In genomic region chr13:49908637-49909036, GRCh38 we compare ENCODE assay signal across 19 cellular contexts. TPM values are rescaled to one million over a fixed set of nuclear protein-coding genes. Genes with fewer than 3 reads are reported as not detected.
DNase-seq lines count a peak whose midpoint lies in the region; ATAC-seq and TF ChIP-seq lines count a peak whose summit lies in the region.
"Had no signal": no experiment of that assay in that cellular context is flagged by ENCODE, and none has a peak within 500 bp of the region (broad histone marks: within the 10 kb centered on the region; RNA-seq: fewer than 3 reads in every experiment).

No MANE protein-coding gene starts in this region.

- no peaks in the 10 kb centered on the region for H3F3A ChIP-seq in Loucy (ENCODE audit: low read depth)

- TF ChIP-seq CTCF in Loucy (conservative IDR thresholded peaks at IDR 0.05; ENCODE audit: low read length) (peak; percentile 60), brain microvascular endothelial cell (IDR thresholded peaks at IDR 0.05; ENCODE audit: low read depth, low read length, missing control alignments) (peak; percentile 5), progenitor cell of endocrine pancreas (IDR thresholded peaks at IDR 0.05; ENCODE audit: unreplicated experiment) (peak; percentile 16), foreskin fibroblast (IDR thresholded peaks at IDR 0.05; ENCODE audit: low read depth, low read length) (no peak)

- in situ Hi-C loops in brain microvascular endothelial cell (cut with HindIII; ENCODE audit: low pct_ligation_motif_present, low sequenced_read_pairs): no loop called here

- H3K27me3 ChIP-seq in Loucy (ENCODE audit: insufficient read depth, low read length, poor library complexity, severe bottlenecking) (no peaks in the 10 kb centered on the region), brain microvascular endothelial cell (replicated peaks) (no peaks in the 10 kb centered on the region)
- H3K27me3 ChIP-seq: hepatocyte had no signal

- H3K4me1 Mint-ChIP-seq in progenitor cell of endocrine pancreas (ENCODE audit: low read depth): no peaks in the 10 kb centered on the region
- H3K4me1 Mint-ChIP-seq: activated naive CD4-positive, alpha-beta T cell treated with anti-CD3 and anti-CD28 coated beads, Interleukin-2, amount 50 U/mL, for 24 hours; brain had no signal

- no peaks in the 10 kb centered on the region for H3K27me3 Mint-ChIP-seq in progenitor cell of endocrine pancreas
- H3K27me3 Mint-ChIP-seq: activated naive CD4-positive, alpha-beta T cell treated with anti-CD3 and anti-CD28 coated beads, Interleukin-2, amount 50 U/mL, for 24 hours; activated T-cell treated with anti-CD3 and anti-CD28 coated beads, Interleukin-2, amount 50 U/mL, for 24 hours; brain had no signal

- peaks cover 5% of the 10 kb centered on the region for H3K4me1 ChIP-seq in Loucy (ENCODE audit: insufficient read depth, low read length, poor library complexity, severe bottlenecking)

- H3K4me3 ChIP-seq in Loucy (ENCODE audit: low read length, poor library complexity, severe bottlenecking) (no peak overlapping the region), brain microvascular endothelial cell (ENCODE audit: low read depth, low read length) (no peak overlapping the region), foreskin fibroblast (ENCODE audit: low read depth in 1 of 2, low read length in 2 of 2) (no peak overlapping the region)
- H3K4me3 ChIP-seq: hepatocyte had no signal

- H3K27ac ChIP-seq in brain microvascular endothelial cell: no peak overlapping the region
- H3K27ac ChIP-seq: hepatocyte had no signal

- no peaks in the 10 kb centered on the region for H3K79me2 ChIP-seq in Loucy (ENCODE audit: insufficient read depth, low read length)
- H3K79me2 ChIP-seq: hepatocyte had no signal

- no peak overlapping the region for H3K27ac Mint-ChIP-seq in progenitor cell of endocrine pancreas
- H3K27ac Mint-ChIP-seq: activated naive CD4-positive, alpha-beta T cell treated with anti-CD3 and anti-CD28 coated beads, Interleukin-2, amount 50 U/mL, for 24 hours; activated T-cell treated with anti-CD3 and anti-CD28 coated beads, Interleukin-2, amount 50 U/mL, for 24 hours; brain had no signal

- H3K36me3 ChIP-seq in Loucy (ENCODE audit: insufficient read depth, low read length) (no peaks in the 10 kb centered on the region), brain microvascular endothelial cell (replicated peaks) (peaks cover 6% of the 10 kb centered on the region)

- ATAC-seq in GM18868 (IDR thresholded peaks at IDR 0.05; ENCODE audit: unreplicated experiment): no peak
- ATAC-seq: HepG2 had no signal

- H3K9me2 ChIP-seq in Loucy (replicated peaks; ENCODE audit: low read depth, low read length): no peaks in the 10 kb centered on the region

- no peaks in the 10 kb centered on the region for H4K20me1 ChIP-seq in Loucy (ENCODE audit: insufficient read depth, low read length, poor library complexity, severe bottlenecking)

- no peak overlapping the region for H3K4me2 ChIP-seq in Loucy (ENCODE audit: low read depth, low read length, poor library complexity, severe bottlenecking)
- H3K4me2 ChIP-seq: hepatocyte had no signal

- DNase-seq in SHP77 treated with DMSO at 0.1 percent for 48 hours (lab: John Stamatoyannopoulos, UW) (peak; percentile 13), SHP77 (lab: John Stamatoyannopoulos, UW) (no peak), brain microvascular endothelial cell (no peak), progenitor cell of endocrine pancreas (ENCODE audit: low spot score, unreplicated experiment) (no peak), foreskin fibroblast (no peak)
- DNase-seq in activated CD4-positive, alpha-beta T cell treated with anti-CD3 and anti-CD28 coated beads for 1 hour: no peak
- DNase-seq: activated T-cell treated with anti-CD3 and anti-CD28 coated beads, Interleukin-2, amount 50 U/mL, for 24 hours; Calu3; midbrain; MV-4-11; NCI-H2171 treated with DMSO at 0.1 percent for 48 hours; stimulated activated CD4-positive, alpha-beta T cell treated with anti-CD3 and anti-CD28 coated beads, Interleukin-2, amount 100 ng/mL, for 24 hours; T-helper 9 cell had no signal

- H3K4me3 Mint-ChIP-seq in progenitor cell of endocrine pancreas (ENCODE audit: low read depth): no peak overlapping the region
- H3K4me3 Mint-ChIP-seq: activated naive CD4-positive, alpha-beta T cell treated with anti-CD3 and anti-CD28 coated beads, Interleukin-2, amount 50 U/mL, for 24 hours; activated T-cell treated with anti-CD3 and anti-CD28 coated beads, Interleukin-2, amount 50 U/mL, for 24 hours; brain had no signal

- no peaks in the 10 kb centered on the region for H3K36me3 Mint-ChIP-seq in progenitor cell of endocrine pancreas (ENCODE audit: insufficient read depth)
- H3K36me3 Mint-ChIP-seq: activated naive CD4-positive, alpha-beta T cell treated with anti-CD3 and anti-CD28 coated beads, Interleukin-2, amount 50 U/mL, for 24 hours had no signal

- no peaks in the 10 kb centered on the region for H3K9me3 ChIP-seq in Loucy (ENCODE audit: insufficient read depth, low read depth, low read length)

- no peak overlapping the region for H3K9ac ChIP-seq in Loucy (ENCODE audit: low read depth, low read length, poor library complexity, severe bottlenecking)

- no peaks in the 10 kb centered on the region for H3K9me3 Mint-ChIP-seq in progenitor cell of endocrine pancreas (ENCODE audit: low read depth)
- H3K9me3 Mint-ChIP-seq: activated naive CD4-positive, alpha-beta T cell treated with anti-CD3 and anti-CD28 coated beads, Interleukin-2, amount 50 U/mL, for 24 hours; activated T-cell treated with anti-CD3 and anti-CD28 coated beads, Interleukin-2, amount 50 U/mL, for 24 hours; brain had no signal

- H2AFZ ChIP-seq in Loucy (ENCODE audit: low read length): no peak overlapping the region
- H2AFZ ChIP-seq: hepatocyte had no signal

RNA-seq across cellular contexts. Expression of gene SPRYD7, which starts 27.5 kb away (rescaled TPM):
- total RNA-seq in progenitor cell of endocrine pancreas: 3.1 and 4.4 TPM in 2 replicates
